1 cellular context compared by ENCODE assay signal in genomic region chr16:57185446-57185944, GRCh38.
TF ChIP-seq lines count a peak whose summit lies in the region.

No MANE protein-coding gene starts in this region.

TF ChIP-seq in K562, 482 proteins besides CTCF, POLR2A, EP300 and RAD21 (continued from another document):
- TF ChIP-seq ZNF512 (tag; IDR thresholded peaks at IDR 0.05): peak; percentile 15; the same call in 1 of the 2 replicates
- no peak for TF ChIP-seq ZNF316 (IDR thresholded peaks at IDR 0.05)
- peak; percentile 60; the same call in 1 of the 2 replicates for TF ChIP-seq SIN3B (IDR thresholded peaks at IDR 0.05; ENCODE audit: low read depth)
- TF ChIP-seq ZNF143 (CRISPR knock-in tag; IDR thresholded peaks at IDR 0.05): no peak
- no peak for TF ChIP-seq MIER1 (IDR thresholded peaks at IDR 0.05; ENCODE audit: low read depth)
- no peak for TF ChIP-seq ZNF449 (CRISPR knock-in tag; IDR thresholded peaks at IDR 0.05)
- no peak for TF ChIP-seq ASH1L (IDR thresholded peaks at IDR 0.05; ENCODE audit: borderline replicate concordance, low read depth, partially characterized antibody)
- TF ChIP-seq ZNF124 (CRISPR knock-in tag; IDR thresholded peaks at IDR 0.05): no peak
- TF ChIP-seq HNRNPUL1 (IDR thresholded peaks at IDR 0.05; ENCODE audit: low read length): no peak
- TF ChIP-seq PCBP2 (IDR thresholded peaks at IDR 0.05; ENCODE audit: low read depth, low read length, poor library complexity, severe bottlenecking): no peak
- TF ChIP-seq ZFX (CRISPR knock-in tag; IDR thresholded peaks at IDR 0.05): peak; percentile 69
- no peak for TF ChIP-seq VEZF1 (CRISPR knock-in tag; IDR thresholded peaks at IDR 0.05)
- TF ChIP-seq UBTF (IDR thresholded peaks at IDR 0.05; ENCODE audit: borderline replicate concordance in 1 of 2, low read depth in 2 of 2, low read length in 2 of 2): 0 out of 4 replicates have a peak, but pooled peaks of 1 of the 2 experiments have one; percentile 50
- TF ChIP-seq ZBTB17 (CRISPR knock-in tag; IDR thresholded peaks at IDR 0.05): no peak
- no peak for TF ChIP-seq C11orf30 (IDR thresholded peaks at IDR 0.05; ENCODE audit: low read depth)
- TF ChIP-seq TCFL5 (CRISPR knock-in tag; conservative IDR thresholded peaks at IDR 0.05): no peak
- no peak for TF ChIP-seq E2F4 (CRISPR knock-in tag; IDR thresholded peaks at IDR 0.05; ENCODE audit: low read depth)
- no peak for TF ChIP-seq BMI1 (IDR thresholded peaks at IDR 0.05; ENCODE audit: low read length)
- no peak for TF ChIP-seq SUPT5H (IDR thresholded peaks at IDR 0.05)
- no peak for TF ChIP-seq CREBBP (IDR thresholded peaks at IDR 0.05; ENCODE audit: low read depth, low read length)
- TF ChIP-seq ILK (tag; IDR thresholded peaks at IDR 0.05; ENCODE audit: borderline replicate concordance, low read depth): no peak
- TF ChIP-seq RBM22 (IDR thresholded peaks at IDR 0.05; ENCODE audit: low read depth, low read length, poor library complexity, severe bottlenecking): no peak
